In genomic region chr2:241148239-241148638, GRCh38 we compare ENCODE assay signal across 9 cellular contexts. TPM values are rescaled to one million over a fixed set of nuclear protein-coding genes. Genes with fewer than 3 reads are reported as not detected.
DNase-seq lines count a peak whose midpoint lies in the region; ATAC-seq and TF ChIP-seq lines count a peak whose summit lies in the region.
"Had no signal": no experiment of that assay in that cellular context is flagged by ENCODE, and none has a peak within 500 bp of the region (broad histone marks: within the 10 kb centered on the region; RNA-seq: fewer than 3 reads in every experiment).

No MANE protein-coding gene starts in this region.

- peaks cover 0 to 9% (median 0%) of the 10 kb centered on the region in 3 donors for H3K36me3 ChIP-seq in esophagus squamous epithelium
- H3K36me3 ChIP-seq in spleen: peaks cover 0 to 11% (median under 1%) of the 10 kb centered on the region in 6 donors

- H3K4me1 ChIP-seq in esophagus squamous epithelium: peaks cover 20 to 36% (median 20%) of the 10 kb centered on the region in 3 donors
- H3K4me1 ChIP-seq in spleen: peaks cover 12 to 48% (median 31%) of the 10 kb centered on the region in 6 donors

- no peak overlapping the region for H3K27ac Mint-ChIP-seq in activated CD8-positive, alpha-beta memory T cell treated with anti-CD3 and anti-CD28 coated beads, Interleukin-2, amount 10 ng/mL, durations not matched to agents 7 days and 5 days

- no peaks in the 10 kb centered on the region for H3K9me3 ChIP-seq in esophagus squamous epithelium
- no peaks in the 10 kb centered on the region for H3K9me3 ChIP-seq in spleen

- H3K36me3 Mint-ChIP-seq in activated CD8-positive, alpha-beta memory T cell treated with anti-CD3 and anti-CD28 coated beads, Interleukin-2, amount 10 ng/mL, durations not matched to agents 7 days and 5 days: peaks cover 5% of the 10 kb centered on the region

- CTCF ChIA-PET in activated CD8-positive, alpha-beta memory T cell treated with anti-CD3 and anti-CD28 coated beads, Interleukin-2, amount 10 ng/mL, durations not matched to agents 7 days and 5 days (lab: Charles Lee): interaction anchor here (0.9 kb wide), 1 partner anchor 70 kb away, joined by 3 read pairs; no protein-coding TSS in a partner anchor

- H3K4me3 ChIP-seq in esophagus squamous epithelium (peak overlapping the region in 3 of 4 donors; percentile 80 to 100 (median 96)), spleen (peak overlapping the region in 5 of 8 donors; percentile 72 to 100 (median 99))

- peak overlapping the region; percentile 89 for H3K4me3 Mint-ChIP-seq in activated CD8-positive, alpha-beta memory T cell treated with anti-CD3 and anti-CD28 coated beads, Interleukin-2, amount 10 ng/mL, durations not matched to agents 7 days and 5 days

- peaks cover 38% of the 10 kb centered on the region for H3K4me1 Mint-ChIP-seq in activated CD8-positive, alpha-beta memory T cell treated with anti-CD3 and anti-CD28 coated beads, Interleukin-2, amount 10 ng/mL, durations not matched to agents 7 days and 5 days

- no peak for ATAC-seq in activated CD8-positive, alpha-beta memory T cell treated with anti-CD3 and anti-CD28 coated beads, Interleukin-2, amount 10 ng/mL, durations not matched to agents 7 days and 5 days
- ATAC-seq in GM19397 (IDR thresholded peaks at IDR 0.05; ENCODE audit: unreplicated experiment): no peak

- intact Hi-C loops in esophagus squamous epithelium (cut with DNase I): no loop called here
- intact Hi-C loops in spleen (cut with DNase I; ENCODE audit: low total_unique reads): no loop called here

- no peak for DNase-seq in activated CD8-positive, alpha-beta memory T cell treated with anti-CD3 and anti-CD28 coated beads, Interleukin-2, amount 10 ng/mL, durations not matched to agents 7 days and 5 days
- no peak for DNase-seq in activated CD8-positive, alpha-beta memory T cell treated with anti-CD3 and anti-CD28 coated beads for 24 hours
- DNase-seq in OCI-M1 (lab: John Stamatoyannopoulos, UW) (peak; percentile 12), esophagus squamous epithelium (lab: John Stamatoyannopoulos, UW) (no peak), spleen (no peak), NCI-H128 (lab: John Stamatoyannopoulos, UW; ENCODE audit: unreplicated experiment) (no peak), NCI-H226 (no peak)

- H3K27me3 ChIP-seq in esophagus squamous epithelium (no peaks in the 10 kb centered on the region), spleen (replicated peaks in 1 of 7) (no peaks in the 10 kb centered on the region)

- no peaks in the 10 kb centered on the region for H3K9me3 Mint-ChIP-seq in activated CD8-positive, alpha-beta memory T cell treated with anti-CD3 and anti-CD28 coated beads, Interleukin-2, amount 10 ng/mL, durations not matched to agents 7 days and 5 days (ENCODE audit: low read depth)

- TF ChIP-seq POLR2A in esophagus squamous epithelium (IDR thresholded peaks at IDR 0.05) (no peak), spleen (IDR thresholded peaks at IDR 0.05) (no peak)

- WGBS in esophagus squamous epithelium, 2 donors: 75 to 83% methylated on average over 4 of the region's 4 CpGs
- WGBS in spleen, 5 donors: 81 to 91% (median 83%) methylated on average over 4 of the region's 4 CpGs

- TF ChIP-seq CTCF in esophagus squamous epithelium (IDR thresholded peaks at IDR 0.05) (no peak), spleen (IDR thresholded peaks at IDR 0.05 in 8 of 11, conservative IDR thresholded peaks at IDR 0.05 in 3 of 11) (no peak)

- H3K27ac ChIP-seq in esophagus squamous epithelium (no peak overlapping the region), spleen (no peak overlapping the region)

- H3K27me3 Mint-ChIP-seq in activated CD8-positive, alpha-beta memory T cell treated with anti-CD3 and anti-CD28 coated beads, Interleukin-2, amount 10 ng/mL, durations not matched to agents 7 days and 5 days: no peaks in the 10 kb centered on the region

RNA-seq across cellular contexts. Expression of gene PASK, which starts 1.0 kb away (rescaled TPM):
- total RNA-seq in activated CD8-positive, alpha-beta memory T cell treated with anti-CD3 and anti-CD28 coated beads, Interleukin-2, amount 10 ng/mL, durations not matched to agents 7 days and 5 days: 10 to 100 TPM; 65.1 to 71.9 TPM
- total RNA-seq in esophagus squamous epithelium (1 to 10 TPM; 3.4 to 8.9 (median 5.6) TPM), spleen (10 to 100 TPM; 10.4 to 35.6 (median 20.8) TPM)
- polyA plus RNA-seq in spleen: 10 to 100 TPM in 2 of 3 donors, 1 to 10 TPM in 1; 8.0 to 11.8 (median 10.6) TPM

RNA-seq across cellular contexts. Expression of gene PPP1R7, which starts 2.0 kb away (rescaled TPM):
- 10 to 100 TPM; 86.4 to 99.5 TPM for total RNA-seq in activated CD8-positive, alpha-beta memory T cell treated with anti-CD3 and anti-CD28 coated beads, Interleukin-2, amount 10 ng/mL, durations not matched to agents 7 days and 5 days
- total RNA-seq in esophagus squamous epithelium (100 to 1,000 TPM in 1 of 4 donors, 10 to 100 TPM in 3; 53.5 to 108 (median 63.3) TPM), spleen (10 to 100 TPM; 36.1 to 89.3 (median 49.8) TPM)
- polyA plus RNA-seq in spleen: 10 to 100 TPM; 37.3 to 56.5 (median 47.9) TPM

RNA-seq across cellular contexts. Expression of gene ANO7, which starts 40.2 kb away (rescaled TPM):
- total RNA-seq in activated CD8-positive, alpha-beta memory T cell treated with anti-CD3 and anti-CD28 coated beads, Interleukin-2, amount 10 ng/mL, durations not matched to agents 7 days and 5 days: 1 to 10 TPM in 1 of 2 experiments, under 1 TPM in 1; 0.53 to 1.1 TPM
- total RNA-seq in esophagus squamous epithelium: under 1 TPM in 1 of 4 donors, not detected in 3; 0.59 TPM
- 1 to 10 TPM; 1.5 to 3.5 (median 3.0) TPM for total RNA-seq in spleen
- polyA plus RNA-seq in spleen: 1 to 10 TPM in 1 of 3 donors, under 1 TPM in 2; 0.46 to 1.3 (median 0.56) TPM
- total RNA-seq: skeletal muscle tissue had no signal

RNA-seq across cellular contexts. Expression of gene MTERF4, which starts 46.2 kb away (rescaled TPM):
- total RNA-seq in activated CD8-positive, alpha-beta memory T cell treated with anti-CD3 and anti-CD28 coated beads, Interleukin-2, amount 10 ng/mL, durations not matched to agents 7 days and 5 days: 10 to 100 TPM; 31.5 to 33.0 TPM
- total RNA-seq in esophagus squamous epithelium: 10 to 100 TPM; 27.7 to 37.0 (median 35.4) TPM
- 10 to 100 TPM; 38.4 to 74.0 (median 51.1) TPM for total RNA-seq in spleen
- 10 to 100 TPM; 28.4 to 33.7 (median 30.6) TPM for polyA plus RNA-seq in spleen
